ENCODE assay signal across 23 cellular contexts in the genomic region with DNA sequence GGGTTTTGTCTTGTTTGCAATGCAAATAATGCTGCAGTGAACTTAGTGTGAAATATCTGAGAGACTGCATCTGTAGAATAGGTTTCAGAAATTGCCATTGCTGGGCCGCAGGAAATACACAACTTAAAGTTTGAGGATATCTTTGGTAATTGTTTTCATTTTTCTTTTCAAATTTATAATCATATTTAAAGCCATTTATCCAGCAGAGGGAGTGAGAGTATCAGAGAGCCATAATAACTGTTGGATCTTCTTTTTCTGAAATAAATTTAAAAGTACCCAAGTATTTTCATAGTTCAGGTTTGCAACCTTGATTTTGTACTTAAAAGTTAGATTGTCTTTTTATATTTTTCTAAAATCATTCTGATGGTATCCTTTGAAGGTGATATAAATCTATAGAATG.
DNase-seq lines count a peak whose midpoint lies in the region; ATAC-seq, FAIRE-seq and TF ChIP-seq lines count a peak whose summit lies in the region.
"Had no signal": no experiment of that assay in that cellular context is flagged by ENCODE, and none has a peak within 500 bp of the region (broad histone marks: within the 10 kb centered on the region; RNA-seq: fewer than 3 reads in every experiment).

No MANE protein-coding gene starts in this region.

- TF ChIP-seq RAD21 in HepG2 (CRISPR knock-in tag; IDR thresholded peaks at IDR 0.05): no peak

- H4K20me1 ChIP-seq in HepG2 (ENCODE audit: insufficient read depth, low read length) (no peaks in the 10 kb centered on the region), OCI-LY7 (ENCODE audit: insufficient read depth, low read length) (no peaks in the 10 kb centered on the region)

- H3K27me3 ChIP-seq in right lobe of liver (no peaks in the 10 kb centered on the region), HepG2 (ENCODE audit: control insufficient read depth in 1 of 2, insufficient read depth in 2 of 2, low read length in 2 of 2) (no peaks in the 10 kb centered on the region)
- H3K27me3 ChIP-seq: BLaER1 treated with 17β-estradiol and CSF1 and Interleukin-3, amounts not matched to agents 10 nM and 100 nM; heart right ventricle; neutrophil had no signal

- no peak overlapping the region for H3K4me3 Mint-ChIP-seq in type B pancreatic cell
- no peak overlapping the region for H3K4me3 Mint-ChIP-seq in naive thymus-derived CD8-positive, alpha-beta T cell
- no peak overlapping the region for H3K4me3 Mint-ChIP-seq in natural killer cell treated with Interleukin-12 subunit alpha and Interleukin-12 subunit beta and Interleukin-15 and Interleukin-18, amount 100 ng/mL, for 72 hours
- H3K4me3 Mint-ChIP-seq: activated naive CD4-positive, alpha-beta T cell treated with anti-CD3 and anti-CD28 coated beads for 36 hours; dendritic cell treated with granulocyte-macrophage colony-stimulating factor and Interleukin-4, amounts not matched to agents 40 ng/mL and 50 ng/mL, for 4 days; T-helper 1 cell treated with Interleukin-12 subunit alpha and Interleukin-12 subunit beta and Interleukin-4 antibody, amounts not matched to agents 30 μg/mL and 1 μg/mL, for 36 hours had no signal

- in situ Hi-C loops in HepG2 (cut with HindIII; ENCODE audit: extremely low pct_ligation_motif_present, low pct_unique_long_range_greater_than_20kb): no loop called here

- H3K36me3 Mint-ChIP-seq in type B pancreatic cell: peaks cover 27% of the 10 kb centered on the region
- H3K36me3 Mint-ChIP-seq in naive thymus-derived CD8-positive, alpha-beta T cell: peaks cover 0 to 85% (median 19%) of the 10 kb centered on the region in 3 donors
- peaks cover 13% of the 10 kb centered on the region for H3K36me3 Mint-ChIP-seq in natural killer cell treated with Interleukin-12 subunit alpha and Interleukin-12 subunit beta and Interleukin-15 and Interleukin-18, amount 100 ng/mL, for 72 hours

- H3K27ac ChIP-seq in right lobe of liver (no peak overlapping the region), HepG2 (ENCODE audit: extremely low read length, insufficient read depth, low read length) (no peak overlapping the region), OCI-LY7 (ENCODE audit: low read depth, low read length, poor library complexity, severe bottlenecking) (no peak overlapping the region)
- H3K27ac ChIP-seq: BLaER1 treated with 17β-estradiol and CSF1 and Interleukin-3, amounts not matched to agents 10 nM and 100 nM; heart right ventricle; neutrophil had no signal

- TF ChIP-seq EP300 in HepG2 (IDR thresholded peaks at IDR 0.05; ENCODE audit: low read depth in 2 of 2, low read length in 2 of 2) (no peak), HepG2 (CRISPR knock-in tag; IDR thresholded peaks at IDR 0.05; ENCODE audit: borderline replicate concordance) (no peak)

- FAIRE-seq in HepG2 (lab: Jason Lieb, UNC): no peak
- FAIRE-seq: GM12878 had no signal

- DNase-seq in right lobe of liver: no peak
- no peak for DNase-seq in HepG2 (ENCODE audit: low spot score)
- no peak for DNase-seq in OCI-LY7 (ENCODE audit: low spot score)
- peak; percentile 13 for DNase-seq in fibroblast of peridontal ligament (ENCODE audit: extremely low read depth)
- DNase-seq in type B pancreatic cell (ENCODE audit: extremely low spot score, unreplicated experiment): no peak
- DNase-seq in naive thymus-derived CD8-positive, alpha-beta T cell: no peak
- no peak for DNase-seq in natural killer cell treated with Interleukin-12 subunit alpha and Interleukin-12 subunit beta and Interleukin-15 and Interleukin-18, amount 100 ng/mL, for 72 hours (ENCODE audit: low spot score)
- DNase-seq in AG20443 (ENCODE audit: low spot score): no peak
- DNase-seq: activated CD4-positive, alpha-beta T cell treated with anti-CD3 and anti-CD28 coated beads for 48 hours; activated naive CD4-positive, alpha-beta T cell treated with anti-CD3 and anti-CD28 coated beads for 36 hours; amniotic stem cell; DMS79 treated with DMSO at 0.1 percent for 48 hours; heart right ventricle; mammary epithelial cell; NCI-H1092 treated with DMSO at 0.1 percent for 48 hours; NCI-H187 treated with DMSO at 0.1 percent for 48 hours; NCI-H82; substantia nigra had no signal

- ATAC-seq in right lobe of liver: no peak
- no peak for ATAC-seq in HepG2
- no peak for ATAC-seq in naive thymus-derived CD8-positive, alpha-beta T cell
- no peak for ATAC-seq in natural killer cell treated with Interleukin-12 subunit alpha and Interleukin-12 subunit beta and Interleukin-15 and Interleukin-18, amount 100 ng/mL, for 72 hours
- ATAC-seq: GM12878, heart right ventricle had no signal

- CTCF ChIA-PET in HepG2 (lab: Yijun Ruan, JAX; ENCODE audit: low intra/inter-chr PET ratio, low total read pairs): no interaction called here
- CTCF ChIA-PET in OCI-LY7 (lab: Charles Lee; ENCODE audit: unreplicated experiment): no interaction called here

- no peak overlapping the region for H2AFZ ChIP-seq in HepG2 (ENCODE audit: low read length)
- no peak overlapping the region for H2AFZ ChIP-seq in OCI-LY7 (ENCODE audit: low read length)

- no peaks in the 10 kb centered on the region for H3K4me1 Mint-ChIP-seq in type B pancreatic cell (ENCODE audit: unreplicated experiment)
- peaks cover 6 to 10% (median 7%) of the 10 kb centered on the region in 4 donors for H3K4me1 Mint-ChIP-seq in naive thymus-derived CD8-positive, alpha-beta T cell
- peaks cover 0 to 3% of the 10 kb centered on the region in 2 donors for H3K4me1 Mint-ChIP-seq in natural killer cell treated with Interleukin-12 subunit alpha and Interleukin-12 subunit beta and Interleukin-15 and Interleukin-18, amount 100 ng/mL, for 72 hours (ENCODE audit: low read depth in 2 of 2)

- no peak overlapping the region for H3K4me3 ChIP-seq in right lobe of liver
- H3K4me3 ChIP-seq in HepG2 (replicated peaks in 1 of 3; ENCODE audit: insufficient read depth in 1 of 3, low read depth in 2 of 3, low read length in 3 of 3): no peak overlapping the region
- H3K4me3 ChIP-seq in OCI-LY7 (ENCODE audit: low read depth, low read length, poor library complexity, severe bottlenecking): no peak overlapping the region
- H3K4me3 ChIP-seq: BLaER1 treated with 17β-estradiol and CSF1 and Interleukin-3, amounts not matched to agents 10 nM and 100 nM; GM12878; heart right ventricle had no signal

- intact Hi-C loops in right lobe of liver (cut with DNase I) (no loop called here), HepG2 (cut with micrococcal nuclease; ENCODE audit: unreplicated experiment) (loop anchor here (1.0 kb wide), 1 partner anchor 105 kb away; no protein-coding TSS in a partner anchor), OCI-LY7 (cut with micrococcal nuclease; ENCODE audit: unreplicated experiment) (no loop called here)

- POLR2A ChIA-PET in HepG2 (lab: Yijun Ruan, JAX) (no interaction called here), OCI-LY7 (lab: Charles Lee) (no interaction called here)
- POLR2A ChIA-PET in naive thymus-derived CD8-positive, alpha-beta T cell (lab: Charles Lee): no interaction called here

- H3K27me3 Mint-ChIP-seq in type B pancreatic cell: no peaks in the 10 kb centered on the region
- no peaks in the 10 kb centered on the region for H3K27me3 Mint-ChIP-seq in naive thymus-derived CD8-positive, alpha-beta T cell
- no peaks in the 10 kb centered on the region for H3K27me3 Mint-ChIP-seq in natural killer cell treated with Interleukin-12 subunit alpha and Interleukin-12 subunit beta and Interleukin-15 and Interleukin-18, amount 100 ng/mL, for 72 hours
- H3K27me3 Mint-ChIP-seq: dendritic cell treated with granulocyte-macrophage colony-stimulating factor and Interleukin-4, amounts not matched to agents 40 ng/mL and 50 ng/mL, for 4 days had no signal

- BruUV-seq in HepG2 (replicated peaks; lab: Mats Ljungman, UMichigan): no TSS peak
- BruUV-seq in OCI-LY7 (replicated peaks; lab: Mats Ljungman, UMichigan): no TSS peak

- H3K79me2 ChIP-seq in HepG2 (ENCODE audit: insufficient read depth, low read length) (no peaks in the 10 kb centered on the region), OCI-LY7 (ENCODE audit: insufficient read depth, low read depth, low read length) (no peaks in the 10 kb centered on the region)

- TF ChIP-seq POLR2A in right lobe of liver (IDR thresholded peaks at IDR 0.05) (no peak), HepG2 (IDR thresholded peaks at IDR 0.05; ENCODE audit: insufficient read depth in 1 of 2, low read depth in 2 of 2, low read length in 2 of 2) (no peak)

- H3K36me3 ChIP-seq in right lobe of liver (peaks cover 0 to 55% (median 16%) of the 10 kb centered on the region in 4 donors), HepG2 (replicated peaks in 1 of 2; ENCODE audit: control insufficient read depth in 1 of 2, insufficient read depth in 2 of 2, low read length in 2 of 2) (peaks cover 6 to 41% of the 10 kb centered on the region in 2 experiments), OCI-LY7 (ENCODE audit: insufficient read depth, low read length) (peaks cover 85% of the 10 kb centered on the region)

- H3K4me2 ChIP-seq in HepG2 (ENCODE audit: low read depth, low read length) (no peak overlapping the region), OCI-LY7 (ENCODE audit: low read length) (no peak overlapping the region)
- H3K4me2 ChIP-seq: BLaER1 treated with 17β-estradiol and CSF1 and Interleukin-3, amounts not matched to agents 10 nM and 100 nM had no signal

- 81% methylated on average over 1 of the region's 1 CpG for WGBS in right lobe of liver (ENCODE audit: insufficient coverage, low coverage, low lambda C conversion rate, missing lambda C conversion rate)
- 96% methylated on average over 1 of the region's 1 CpG for WGBS in HepG2 (ENCODE audit: low lambda C conversion rate)

- no peaks in the 10 kb centered on the region for H3K9me2 ChIP-seq in OCI-LY7 (ENCODE audit: insufficient read depth, low read length)

- no peaks in the 10 kb centered on the region for H3K9me3 Mint-ChIP-seq in type B pancreatic cell
- H3K9me3 Mint-ChIP-seq in naive thymus-derived CD8-positive, alpha-beta T cell: no peaks in the 10 kb centered on the region
- no peaks in the 10 kb centered on the region for H3K9me3 Mint-ChIP-seq in natural killer cell treated with Interleukin-12 subunit alpha and Interleukin-12 subunit beta and Interleukin-15 and Interleukin-18, amount 100 ng/mL, for 72 hours
- H3K9me3 Mint-ChIP-seq: activated naive CD4-positive, alpha-beta T cell treated with anti-CD3 and anti-CD28 coated beads for 36 hours; dendritic cell treated with granulocyte-macrophage colony-stimulating factor and Interleukin-4, amounts not matched to agents 40 ng/mL and 50 ng/mL, for 4 days; T-helper 1 cell treated with Interleukin-12 subunit alpha and Interleukin-12 subunit beta and Interleukin-4 antibody, amounts not matched to agents 30 μg/mL and 1 μg/mL, for 36 hours had no signal

- H3K9ac ChIP-seq in HepG2 (ENCODE audit: insufficient read depth, low read depth, low read length): no peak overlapping the region
- H3K9ac ChIP-seq: BLaER1 treated with 17β-estradiol and CSF1 and Interleukin-3, amounts not matched to agents 10 nM and 100 nM had no signal

- no peak overlapping the region for H3K27ac Mint-ChIP-seq in type B pancreatic cell
- H3K27ac Mint-ChIP-seq in naive thymus-derived CD8-positive, alpha-beta T cell: no peak overlapping the region
- H3K27ac Mint-ChIP-seq in natural killer cell treated with Interleukin-12 subunit alpha and Interleukin-12 subunit beta and Interleukin-15 and Interleukin-18, amount 100 ng/mL, for 72 hours: no peak overlapping the region
- H3K27ac Mint-ChIP-seq: activated naive CD4-positive, alpha-beta T cell treated with anti-CD3 and anti-CD28 coated beads for 36 hours; dendritic cell treated with granulocyte-macrophage colony-stimulating factor and Interleukin-4, amounts not matched to agents 40 ng/mL and 50 ng/mL, for 4 days; T-helper 1 cell treated with Interleukin-12 subunit alpha and Interleukin-12 subunit beta and Interleukin-4 antibody, amounts not matched to agents 30 μg/mL and 1 μg/mL, for 36 hours had no signal

- TF ChIP-seq CTCF in right lobe of liver (IDR thresholded peaks at IDR 0.05) (peak in 3 of 4 donors; percentile 8 to 14 (median 11)), HepG2 (CRISPR knock-in tag; IDR thresholded peaks at IDR 0.05) (no peak), OCI-LY7 (conservative IDR thresholded peaks at IDR 0.05; ENCODE audit: low read length) (0 out of 2 replicates have a peak, but pooled peaks have one; percentile 37), type B pancreatic cell (conservative IDR thresholded peaks at IDR 0.05) (peak; percentile 14)

- H3K9me3 ChIP-seq in right lobe of liver: no peaks in the 10 kb centered on the region
- H3K9me3 ChIP-seq in HepG2 (ENCODE audit: low read length): no peaks in the 10 kb centered on the region
- H3K9me3 ChIP-seq in OCI-LY7 (ENCODE audit: low read length): no peaks in the 10 kb centered on the region
- H3K9me3 ChIP-seq: BLaER1 treated with 17β-estradiol and CSF1 and Interleukin-3, amounts not matched to agents 10 nM and 100 nM; heart right ventricle; neutrophil had no signal

- H3K4me1 ChIP-seq in right lobe of liver (no peaks in the 10 kb centered on the region), HepG2 (ENCODE audit: insufficient read depth, low read length) (no peaks in the 10 kb centered on the region), OCI-LY7 (ENCODE audit: insufficient read depth, low read length, poor library complexity, severe bottlenecking) (no peaks in the 10 kb centered on the region)
- H3K4me1 ChIP-seq: BLaER1 treated with 17β-estradiol and CSF1 and Interleukin-3, amounts not matched to agents 10 nM and 100 nM had no signal
